In genomic region chr3:127673191-127674098, GRCh38 we compare ENCODE assay signal across 8 cellular contexts.
DNase-seq lines count a peak whose midpoint lies in the region; ATAC-seq lines count a peak whose summit lies in the region.

No MANE protein-coding gene starts in this region.

- peak overlapping the region; percentile 88 for H3K27ac ChIP-seq in layer of hippocampus (ENCODE audit: low read depth, low read length)

- H3K27me3 ChIP-seq in layer of hippocampus (ENCODE audit: control insufficient read depth, insufficient read depth, low read length): no peaks in the 10 kb centered on the region

- DNase-seq in COR-L47 (lab: John Stamatoyannopoulos, UW): peak; percentile 50
- DNase-seq in HuH-7 (ENCODE audit: low spot score): peak; percentile 83
- peak; percentile 65 for DNase-seq in T1000 (lab: John Stamatoyannopoulos, UW)
- DNase-seq in central memory CD4-positive, alpha-beta T cell: peak; percentile 48
- DNase-seq in stimulated activated CD4-positive, alpha-beta T cell treated with anti-CD3 and anti-CD28 coated beads, Interleukin-4, amount 100 ng/mL, for 48 hours (ENCODE audit: low read depth in 2 of 2): peak; percentile 23 to 35
- no peak for DNase-seq in NCI-H1694 treated with DMSO at 0.1 percent for 48 hours (lab: John Stamatoyannopoulos, UW)

- ATAC-seq in GM21381 (IDR thresholded peaks at IDR 0.05; ENCODE audit: unreplicated experiment): peak; percentile 32
